In genomic region chr15:56805466-56806146, GRCh38 we compare ENCODE assay signal across 1 cellular context.
TF ChIP-seq lines count a peak whose summit lies in the region.

No MANE protein-coding gene starts in this region.

TF ChIP-seq in GM23338, 12 proteins besides CTCF, POLR2A, EP300 and RAD21 (continued from another document):
- TF ChIP-seq ZNF462 (CRISPR knock-in tag; IDR thresholded peaks at IDR 0.05) (no peak), EZH2phosphoT487 (IDR thresholded peaks at IDR 0.05; ENCODE audit: unreplicated experiment) (no peak), NANOG (IDR thresholded peaks at IDR 0.05; ENCODE audit: borderline replicate concordance) (no peak), POLR2AphosphoS5 (IDR thresholded peaks at IDR 0.05; ENCODE audit: low read depth) (no peak), EZH2 (IDR thresholded peaks at IDR 0.05; ENCODE audit: low read depth, unreplicated experiment) (no peak), JUNB (IDR thresholded peaks at IDR 0.05; ENCODE audit: unreplicated experiment) (no peak), STAT1 (IDR thresholded peaks at IDR 0.05; ENCODE audit: unreplicated experiment) (no peak), REST (IDR thresholded peaks at IDR 0.05; ENCODE audit: unreplicated experiment) (no peak), ETS1 (IDR thresholded peaks at IDR 0.05) (no peak)
